In the genomic region with DNA sequence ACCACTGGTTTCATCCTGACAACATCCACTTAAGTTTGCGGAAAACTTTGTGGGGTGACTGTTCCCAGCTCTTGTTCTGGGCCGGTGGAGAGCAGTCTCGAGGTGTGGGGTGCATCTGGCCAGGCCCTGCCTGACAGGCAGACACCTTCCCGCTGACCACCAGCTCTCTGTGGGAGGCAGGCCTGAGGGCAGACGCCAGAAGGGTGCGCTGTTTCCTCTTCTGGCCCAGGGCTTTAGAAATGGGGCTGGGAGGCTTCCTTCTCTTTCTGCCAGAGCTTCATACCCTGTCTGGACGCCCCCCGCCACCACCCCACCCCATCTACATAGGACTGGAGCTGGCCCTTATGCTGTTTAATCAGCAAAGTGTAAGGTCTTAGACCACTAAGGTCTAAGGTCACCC, we compare ENCODE assay signal across 10 cellular contexts.
A peak's percentile ranks its signal among the peaks of the same experiment; 100 is the strongest.
DNase-seq lines count a peak whose midpoint lies in the region; ATAC-seq, FAIRE-seq and TF ChIP-seq lines count a peak whose summit lies in the region.
"Had no signal": no experiment of that assay in that cellular context is flagged by ENCODE, and none has a peak within 500 bp of the region (broad histone marks: within the 10 kb centered on the region; RNA-seq: fewer than 3 reads in every experiment).

No MANE protein-coding gene starts in this region.

- no peaks in the 10 kb centered on the region for H4K20me1 ChIP-seq in DOHH2 (ENCODE audit: control insufficient read depth, insufficient read depth, low read depth, low read length)

- intact Hi-C loops in kidney (cut with DNase I) = no loop called here
- intact Hi-C loops in esophagus squamous epithelium (cut with DNase I) = no loop called here

- no peak overlapping the region for H3K9ac ChIP-seq in kidney (ENCODE audit: low read length in 2 of 2)

- POLR2A ChIA-PET in HEK293T (lab: Yijun Ruan, JAX) = no interaction called here

- H3K9me3 ChIP-seq in DOHH2 (ENCODE audit: control insufficient read depth, insufficient read depth, low read length) = no peaks in the 10 kb centered on the region
- H3K9me3 ChIP-seq in WERI-Rb-1 (ENCODE audit: severe bottlenecking) = no peaks in the 10 kb centered on the region
- H3K9me3 ChIP-seq in kidney (ENCODE audit: control insufficient read depth in 1 of 2, low read length in 2 of 2) = no peaks in the 10 kb centered on the region
- no peaks in the 10 kb centered on the region for H3K9me3 ChIP-seq in esophagus squamous epithelium

- H3K9me2 ChIP-seq in DOHH2 (replicated peaks; ENCODE audit: control insufficient read depth, low read length) = no peaks in the 10 kb centered on the region

- H3K4me2 ChIP-seq in DOHH2 (ENCODE audit: low read length) = no peak overlapping the region

- no peak for TF ChIP-seq POLR2A in esophagus squamous epithelium (IDR thresholded peaks at IDR 0.05)

- H3F3A ChIP-seq in DOHH2 (ENCODE audit: control insufficient read depth, insufficient read depth) = no peaks in the 10 kb centered on the region

- no peaks in the 10 kb centered on the region for H3K79me2 ChIP-seq in DOHH2 (ENCODE audit: control insufficient read depth, low read length)

- H3K4me3 ChIP-seq in DOHH2 (ENCODE audit: low read length) = no peak overlapping the region
- no peak overlapping the region for H3K4me3 ChIP-seq in WERI-Rb-1 (ENCODE audit: low read depth, low read length)
- no peak overlapping the region for H3K4me3 ChIP-seq in kidney (ENCODE audit: low read length in 2 of 2)
- H3K4me3 ChIP-seq in esophagus squamous epithelium = no peak overlapping the region
- H3K4me3 ChIP-seq: SK-N-MC had no signal

- DNase-seq in HEK293T (ENCODE audit: extremely low spot score) (peak; percentile 19), WERI-Rb-1 (peak; percentile 65), kidney (peak; percentile 52), esophagus squamous epithelium (lab: John Stamatoyannopoulos, UW) (no peak), SW 1271 (lab: John Stamatoyannopoulos, UW) (no peak)
- DNase-seq: NCI-H1092 treated with DMSO at 0.1 percent for 48 hours had no signal

- 86 to 94% methylated on average over 3 to 5 of the region's 8 CpGs for WGBS in esophagus squamous epithelium, 2 donors

- CTCF ChIA-PET in HEK293T (lab: Yijun Ruan, JAX) = interaction anchor here (1.0 to 1.2 kb wide), 2 partner anchors 10 to 17 kb away, joined by 3 to 7 read pairs; no protein-coding TSS in a partner anchor

- no peak for ATAC-seq in HG03025 (IDR thresholded peaks at IDR 0.05; ENCODE audit: low FRiP score, unreplicated experiment)

- H3K27ac ChIP-seq in DOHH2 (ENCODE audit: low read depth, low read length) (no peak overlapping the region), WERI-Rb-1 (no peak overlapping the region), kidney (ENCODE audit: low read depth in 2 of 2, low read length in 2 of 2) (no peak overlapping the region), esophagus squamous epithelium (no peak overlapping the region)
- H3K27ac ChIP-seq: epithelial cell of prostate, SK-N-MC had no signal

- H3K36me3 ChIP-seq in DOHH2 (ENCODE audit: control insufficient read depth, low read length) (no peaks in the 10 kb centered on the region), WERI-Rb-1 (no peaks in the 10 kb centered on the region), kidney (ENCODE audit: control insufficient read depth in 1 of 2, insufficient read depth in 2 of 2, low read length in 2 of 2) (no peaks in the 10 kb centered on the region), esophagus squamous epithelium (no peaks in the 10 kb centered on the region)

- TF ChIP-seq CTCF in DOHH2 (IDR thresholded peaks at IDR 0.05; ENCODE audit: low read depth, low read length, poor library complexity, severe bottlenecking) (peak; percentile 50), WERI-Rb-1 (IDR thresholded peaks at IDR 0.05; ENCODE audit: low read depth, low read length) (peak; percentile 93), kidney (IDR thresholded peaks at IDR 0.05; ENCODE audit: borderline replicate concordance, extremely low read depth, insufficient read depth) (no peak), esophagus squamous epithelium (IDR thresholded peaks at IDR 0.05) (no peak)

- peaks cover 3% of the 10 kb centered on the region; the same call in 1 of the 2 replicates for H3K27me3 ChIP-seq in DOHH2 (ENCODE audit: control insufficient read depth, low read length)
- no peaks in the 10 kb centered on the region for H3K27me3 ChIP-seq in WERI-Rb-1 (ENCODE audit: insufficient read depth, low read depth, severe bottlenecking)
- H3K27me3 ChIP-seq in esophagus squamous epithelium = no peaks in the 10 kb centered on the region

- no peaks in the 10 kb centered on the region for H3K4me1 ChIP-seq in DOHH2 (ENCODE audit: control insufficient read depth, low read length)
- no peaks in the 10 kb centered on the region for H3K4me1 ChIP-seq in kidney (ENCODE audit: control insufficient read depth in 1 of 2, insufficient read depth in 1 of 2, low read depth in 1 of 2, low read length in 2 of 2)
- peaks cover 0 to 24% (median 6%) of the 10 kb centered on the region in 3 donors for H3K4me1 ChIP-seq in esophagus squamous epithelium

- no peak for FAIRE-seq in kidney (lab: Jason Lieb, UNC)

TF ChIP-seq in HEK293T, 16 proteins besides CTCF, POLR2A, EP300 and RAD21:
- TF ChIP-seq HDGF (IDR thresholded peaks at IDR 0.05; ENCODE audit: borderline replicate concordance) (no peak), FOXA1 (IDR thresholded peaks at IDR 0.05) (no peak), L3MBTL2 (conservative IDR thresholded peaks at IDR 0.05) (no peak), CTBP1 (IDR thresholded peaks at IDR 0.05; ENCODE audit: borderline replicate concordance) (no peak), SUZ12 (IDR thresholded peaks at IDR 0.05) (no peak), SP1 (IDR thresholded peaks at IDR 0.05) (no peak), NFRKB (IDR thresholded peaks at IDR 0.05) (no peak)

Comparison
In these comparisons a context has a peak if more than half of its experiments do, and no peak if none do; other contexts are left out.
1. CTCF ChIP-seq: peak in DOHH2 (single experiment) and WERI-Rb-1 (single experiment); none in kidney (single experiment) and esophagus squamous epithelium (0 of 6).
2. DNase-seq: peak in HEK293T (single experiment), WERI-Rb-1 (single experiment) and kidney (single experiment); none in esophagus squamous epithelium (single experiment) and SW 1271 (0 of 2).